In the genomic region with DNA sequence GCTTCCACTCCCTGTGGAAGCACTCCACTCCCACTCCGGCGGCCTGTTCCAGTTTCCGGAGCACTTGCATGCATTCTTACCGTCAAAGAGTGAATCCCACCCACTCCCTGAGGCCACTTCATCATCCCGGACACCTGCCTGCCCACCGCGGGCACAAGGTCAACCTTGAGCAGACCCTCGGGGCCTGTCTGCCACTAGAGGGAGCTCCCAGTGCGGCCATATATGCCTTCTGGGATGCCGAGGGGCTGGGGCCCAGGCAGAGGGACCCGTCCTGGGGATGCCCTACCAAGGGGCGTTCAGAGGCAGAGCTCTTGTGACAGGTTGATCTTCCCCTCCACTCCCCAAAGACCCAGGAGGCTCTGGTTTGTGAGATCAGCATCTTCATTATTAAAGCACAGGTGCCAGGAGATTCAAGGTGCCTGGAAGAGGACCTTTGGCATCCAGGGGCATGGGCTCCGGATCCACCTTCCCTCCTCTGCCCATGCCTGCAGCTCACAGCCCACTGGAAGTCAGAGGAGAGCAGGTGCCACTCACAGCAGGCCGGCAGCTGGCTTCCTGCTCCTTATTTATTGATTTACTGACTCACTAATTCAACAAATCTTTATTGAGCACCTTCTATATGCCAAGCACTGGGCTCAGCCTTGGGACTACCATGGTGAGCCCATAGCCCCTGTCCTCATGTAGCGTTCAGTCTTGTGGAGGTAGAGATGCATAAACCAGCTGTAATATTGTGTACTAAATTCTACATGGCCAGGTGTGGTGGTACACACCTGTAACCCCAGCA, we compare ENCODE assay signal across 9 cellular contexts. TPM values are rescaled to one million over a fixed set of nuclear protein-coding genes. Genes with fewer than 3 reads are reported as not detected.
DNase-seq lines count a peak whose midpoint lies in the region; ATAC-seq and TF ChIP-seq lines count a peak whose summit lies in the region.
"Had no signal": no experiment of that assay in that cellular context is flagged by ENCODE, and none has a peak within 500 bp of the region (broad histone marks: within the 10 kb centered on the region; RNA-seq: fewer than 3 reads in every experiment).

No MANE protein-coding gene starts in this region.

- H3K36me3 Mint-ChIP-seq in type B pancreatic cell = no peaks in the 10 kb centered on the region

- no peak overlapping the region for H3K4me3 ChIP-seq in OCI-LY3 (ENCODE audit: low read length)
- no peak overlapping the region for H3K4me3 ChIP-seq in left lung

- no peak overlapping the region for H3K27ac Mint-ChIP-seq in type B pancreatic cell

- H2AFZ ChIP-seq in OCI-LY3 (ENCODE audit: low read depth, low read length) = no peak overlapping the region

- H3K9me3 Mint-ChIP-seq in type B pancreatic cell = no peaks in the 10 kb centered on the region

- H3K9me3 ChIP-seq in OCI-LY3 (ENCODE audit: insufficient read depth, low read length) (no peaks in the 10 kb centered on the region), left lung (no peaks in the 10 kb centered on the region)

- H3K4me1 ChIP-seq in OCI-LY3 (ENCODE audit: low read length) (no peaks in the 10 kb centered on the region), left lung (no peaks in the 10 kb centered on the region)

- intact Hi-C loops in left lung (cut with DNase I) = no loop called here

- ATAC-seq in left lung (no peak), GM21381 (IDR thresholded peaks at IDR 0.05; ENCODE audit: unreplicated experiment) (no peak), HG03175 (IDR thresholded peaks at IDR 0.05; ENCODE audit: unreplicated experiment) (no peak)
- ATAC-seq: left colon had no signal

- no peak overlapping the region for H3K27ac ChIP-seq in OCI-LY3 (ENCODE audit: low read length)
- no peak overlapping the region for H3K27ac ChIP-seq in left lung

- DNase-seq in activated naive CD4-positive, alpha-beta T cell treated with Interleukin-2 at 50 U/mL for 16 hours = peak; percentile 43
- DNase-seq in left lung (no peak), type B pancreatic cell (ENCODE audit: extremely low spot score, unreplicated experiment) (no peak), inferior parietal cortex (ENCODE audit: extremely low spot score) (no peak)

- peaks cover 12% of the 10 kb centered on the region for H3K27me3 Mint-ChIP-seq in type B pancreatic cell

- H4K20me1 ChIP-seq in OCI-LY3 (ENCODE audit: insufficient read depth, low read length) = no peaks in the 10 kb centered on the region

- H3K9ac ChIP-seq in OCI-LY3 (ENCODE audit: low read length) = no peak overlapping the region

- H3K36me3 ChIP-seq in OCI-LY3 (replicated peaks; ENCODE audit: low read depth, low read length) (no peaks in the 10 kb centered on the region), left lung (no peaks in the 10 kb centered on the region)

- no peaks in the 10 kb centered on the region for H3K27me3 ChIP-seq in OCI-LY3 (ENCODE audit: low read depth, low read length)
- peaks cover 0 to 17% of the 10 kb centered on the region in 2 donors for H3K27me3 ChIP-seq in left lung

- H3K4me3 Mint-ChIP-seq in type B pancreatic cell = no peak overlapping the region

- H3K4me1 Mint-ChIP-seq in type B pancreatic cell (ENCODE audit: unreplicated experiment) = peaks cover 26% of the 10 kb centered on the region

- no peaks in the 10 kb centered on the region for H3K79me2 ChIP-seq in OCI-LY3 (ENCODE audit: low read length)

- TF ChIP-seq CTCF in GM12872 (IDR thresholded peaks at IDR 0.05; ENCODE audit: insufficient read depth, low read depth, low read length) (peak; percentile 78), OCI-LY3 (IDR thresholded peaks at IDR 0.05; ENCODE audit: low read depth, low read length) (peak; percentile 78), left lung (IDR thresholded peaks at IDR 0.05) (peak; percentile 22 to 24), type B pancreatic cell (conservative IDR thresholded peaks at IDR 0.05) (peak; percentile 81)

- H3K4me2 ChIP-seq in OCI-LY3 (ENCODE audit: low read length) = no peak overlapping the region

RNA-seq across cellular contexts. Expression of a gene that starts 47.3 kb away (rescaled TPM):
- total RNA-seq in left lung (10 to 100 TPM in 1 of 2 donors, 1 to 10 TPM in 1; 9.3 to 13.4 TPM), type B pancreatic cell (ENCODE audit: low replicate concordance) (10.2 and 17.1 TPM in 2 replicates)

RNA-seq across cellular contexts. Expression of a gene that starts 58.0 kb away (rescaled TPM):
- total RNA-seq in left lung = 10 to 100 TPM; 38.9 to 41.5 TPM
- total RNA-seq in type B pancreatic cell (ENCODE audit: low replicate concordance) = 41.5 and 53.0 TPM in 2 replicates

Comparison
In these comparisons a context has a peak if more than half of its experiments do, and no peak if none do; other contexts are left out.
1. CTCF ChIP-seq: peak in every context shown above with its lines; median percentile 81 in type B pancreatic cell; 78 in GM12872; 78 in OCI-LY3; 23 in left lung.